16 cellular contexts compared by ENCODE assay signal in genomic region chr9:87382902-87383301, GRCh38.
A peak's percentile ranks its signal among the peaks of the same experiment; 100 is the strongest.
DNase-seq lines count a peak whose midpoint lies in the region; TF ChIP-seq lines count a peak whose summit lies in the region.
"Had no signal": no experiment of that assay in that cellular context is flagged by ENCODE, and none has a peak within 500 bp of the region (broad histone marks: within the 10 kb centered on the region; RNA-seq: fewer than 3 reads in every experiment).

No MANE protein-coding gene starts in this region.

- no peaks in the 10 kb centered on the region for H3K79me1 ChIP-seq in H9 (ENCODE audit: insufficient read depth, low read depth, low read length, poor library complexity, severe bottlenecking)

- no peak overlapping the region for H2BK12ac ChIP-seq in H9 (ENCODE audit: insufficient read length, low read depth, low read length)

- H3K4me1 Mint-ChIP-seq in H9, result peaks cover 23 to 31% of the 10 kb centered on the region in 2 experiments
- H3K4me1 Mint-ChIP-seq: activated naive CD8-positive, alpha-beta T cell treated with anti-CD3 and anti-CD28 coated beads, Interleukin-2, amount 50 U/mL, for 24 hours had no signal

- no peak overlapping the region for H2BK20ac ChIP-seq in H9 (ENCODE audit: low read depth, low read length, poor library complexity, severe bottlenecking)

- no peak overlapping the region for H2BK120ac ChIP-seq in H9 (ENCODE audit: low read depth, low read length, poor library complexity, severe bottlenecking)

- H2BK15ac ChIP-seq in H9 (ENCODE audit: low read depth, low read length), result no peak overlapping the region

- H3K4me1 ChIP-seq in fibroblast of lung (ENCODE audit: control insufficient read depth, extremely low read depth, insufficient read depth, low read length), result no peaks in the 10 kb centered on the region
- peaks cover 4% of the 10 kb centered on the region for H3K4me1 ChIP-seq in smooth muscle cell (ENCODE audit: low read depth)
- peaks cover 3% of the 10 kb centered on the region; the same call in 1 of the 2 replicates for H3K4me1 ChIP-seq in H9 (ENCODE audit: insufficient read depth, low read length)

- no peaks in the 10 kb centered on the region for H3K79me2 ChIP-seq in fibroblast of lung (ENCODE audit: control insufficient read depth, insufficient read depth, low read length)
- H3K79me2 ChIP-seq in smooth muscle cell (ENCODE audit: low read depth), result no peaks in the 10 kb centered on the region
- no peaks in the 10 kb centered on the region for H3K79me2 ChIP-seq in H9 (ENCODE audit: insufficient read depth, low read length)

- H4K20me1 ChIP-seq in fibroblast of lung (ENCODE audit: control insufficient read depth, extremely low read depth, insufficient read depth, low read length) (no peaks in the 10 kb centered on the region), smooth muscle cell (ENCODE audit: low read depth) (no peaks in the 10 kb centered on the region), H9 (ENCODE audit: control insufficient read depth, insufficient read depth, insufficient read length) (no peaks in the 10 kb centered on the region)

- CTCF ChIA-PET in RWPE1 (lab: Yijun Ruan, JAX), result no interaction called here

- peak; percentile 32 for DNase-seq in NOMO-1 treated with DMSO at 0.1 percent for 48 hours (lab: John Stamatoyannopoulos, UW; ENCODE audit: unreplicated experiment)
- DNase-seq in NOMO-1 treated with dmso at 0.1 percent for 144 hours (lab: John Stamatoyannopoulos, UW; ENCODE audit: unreplicated experiment), result no peak
- DNase-seq in RWPE1 (ENCODE audit: low spot score), result peak; percentile 31
- peak; percentile 71 to 90 for DNase-seq in fibroblast of lung (ENCODE audit: low read depth in 2 of 2)
- DNase-seq in smooth muscle cell (lab: John Stamatoyannopoulos, UW; ENCODE audit: unreplicated experiment), result no peak
- no peak for DNase-seq in stimulated activated naive CD4-positive, alpha-beta T cell (lab: John Stamatoyannopoulos, UW)
- no peak for DNase-seq in H9
- no peak for DNase-seq in COLO829 (ENCODE audit: low spot score)
- DNase-seq: 8988T; activated naive CD8-positive, alpha-beta T cell treated with anti-CD3 and anti-CD28 coated beads, Interleukin-2, amount 50 U/mL, for 24 hours; GOT3; heart left ventricle; NCI-H1092 treated with DMSO at 0.1 percent for 48 hours; NCI-H69; SK-N-SH; upper lobe of left lung had no signal

- H3K27me3 ChIP-seq in fibroblast of lung (ENCODE audit: control insufficient read depth, insufficient read depth, low read length), result no peaks in the 10 kb centered on the region
- no peaks in the 10 kb centered on the region for H3K27me3 ChIP-seq in smooth muscle cell (ENCODE audit: low read depth)
- H3K27me3 ChIP-seq in H9 (ENCODE audit: insufficient read depth, low read length), result no peaks in the 10 kb centered on the region
- H3K27me3 ChIP-seq: upper lobe of left lung had no signal

- POLR2A ChIA-PET in RWPE1 (lab: Yijun Ruan, JAX; ENCODE audit: low non-redundant PET), result no interaction called here

- no peaks in the 10 kb centered on the region for H3K9me3 ChIP-seq in fibroblast of lung (ENCODE audit: control insufficient read depth, insufficient read depth, low read depth, low read length)
- H3K9me3 ChIP-seq in smooth muscle cell (replicated peaks; ENCODE audit: low read depth), result no peaks in the 10 kb centered on the region
- H3K9me3 ChIP-seq in H9 (ENCODE audit: control insufficient read depth, low read depth, low read length), result no peaks in the 10 kb centered on the region
- H3K9me3 ChIP-seq: heart left ventricle, SK-N-SH, upper lobe of left lung had no signal

- peak overlapping the region; percentile 97 for H3K27ac ChIP-seq in RWPE1
- H3K27ac ChIP-seq in fibroblast of lung (ENCODE audit: insufficient read depth, low read length), result no peak overlapping the region
- no peak overlapping the region for H3K27ac ChIP-seq in smooth muscle cell (ENCODE audit: low read depth)
- no peak overlapping the region for H3K27ac ChIP-seq in H9 (ENCODE audit: insufficient read length, low read depth, low read length)
- H3K27ac ChIP-seq: upper lobe of left lung had no signal

- H4K5ac ChIP-seq in H9 (ENCODE audit: insufficient read length, low read depth, low read length), result no peak overlapping the region

- no peak overlapping the region for H3K18ac ChIP-seq in H9 (ENCODE audit: insufficient read length, low read depth, low read length)

- no peak overlapping the region for H3K4me3 Mint-ChIP-seq in H9
- H3K4me3 Mint-ChIP-seq: activated naive CD8-positive, alpha-beta T cell treated with anti-CD3 and anti-CD28 coated beads, Interleukin-2, amount 50 U/mL, for 24 hours had no signal

- no peak overlapping the region for H3K9ac ChIP-seq in fibroblast of lung (ENCODE audit: insufficient read depth, low read length)
- H3K9ac ChIP-seq in smooth muscle cell (ENCODE audit: low read depth), result no peak overlapping the region
- no peak overlapping the region for H3K9ac ChIP-seq in H9 (ENCODE audit: extremely low read depth, insufficient read length, low read length)
- H3K9ac ChIP-seq: SK-N-SH had no signal

- no peak overlapping the region for H3K4ac ChIP-seq in H9 (ENCODE audit: low read depth, low read length)

- H4K8ac ChIP-seq in H9 (replicated peaks; ENCODE audit: insufficient read length, low read depth, low read length), result no peak overlapping the region

- no peak overlapping the region for H4K91ac ChIP-seq in H9 (ENCODE audit: insufficient read length, low read depth, low read length)

- no peak overlapping the region for H3K14ac ChIP-seq in H9 (ENCODE audit: insufficient read depth, low read length)

- TF ChIP-seq CTCF in RWPE1 (conservative IDR thresholded peaks at IDR 0.05; ENCODE audit: low read depth), result no peak
- no peak for TF ChIP-seq CTCF in fibroblast of lung (conservative IDR thresholded peaks at IDR 0.05 in 1 of 2, IDR thresholded peaks at IDR 0.05 in 1 of 2; ENCODE audit: low read depth in 1 of 2, low read length in 2 of 2)
- TF ChIP-seq CTCF in smooth muscle cell (IDR thresholded peaks at IDR 0.05; ENCODE audit: borderline replicate concordance, insufficient read depth, poor library complexity, severe bottlenecking), result no peak
- no peak for TF ChIP-seq CTCF in H9 (conservative IDR thresholded peaks at IDR 0.05)

- 60% methylated on average over 9 of the region's 9 CpGs for WGBS in smooth muscle cell (ENCODE audit: low lambda C conversion rate)
- WGBS in H9 (ENCODE audit: extremely low coverage, insufficient read length, low lambda C conversion rate), result no CpG with 5 or more reads among the region's 9 CpGs

- no peak overlapping the region for H2AFZ ChIP-seq in fibroblast of lung (ENCODE audit: low read length)
- no peak overlapping the region for H2AFZ ChIP-seq in smooth muscle cell (ENCODE audit: low read depth)
- no peak overlapping the region for H2AFZ ChIP-seq in H9 (ENCODE audit: low read length)

- H3K36me3 Mint-ChIP-seq in H9 (ENCODE audit: insufficient read depth in 1 of 3, low read depth in 3 of 3), result no peaks in the 10 kb centered on the region; a peak in 1 of 7 replicates

- H2BK5ac ChIP-seq in H9 (ENCODE audit: insufficient read length, low read length), result no peak overlapping the region

- no peaks in the 10 kb centered on the region for H3K9me3 Mint-ChIP-seq in H9
- H3K9me3 Mint-ChIP-seq: activated naive CD8-positive, alpha-beta T cell treated with anti-CD3 and anti-CD28 coated beads, Interleukin-2, amount 50 U/mL, for 24 hours had no signal

- no peak overlapping the region for H3T11ph ChIP-seq in H9 (ENCODE audit: low read length)

- H3F3A ChIP-seq in smooth muscle cell (ENCODE audit: low read depth), result peaks cover 9% of the 10 kb centered on the region

- no peak overlapping the region for H3K23ac ChIP-seq in H9 (ENCODE audit: insufficient read length, low read depth, low read length)

- H3K4me2 ChIP-seq in fibroblast of lung (ENCODE audit: extremely low read depth, insufficient read depth, low read length), result no peak overlapping the region
- peak overlapping the region; percentile 46 for H3K4me2 ChIP-seq in smooth muscle cell
- H3K4me2 ChIP-seq in H9 (ENCODE audit: insufficient read depth, insufficient read length, low read length), result no peak overlapping the region
- H3K4me2 ChIP-seq: SK-N-SH had no signal

- no peaks in the 10 kb centered on the region for H3K27me3 Mint-ChIP-seq in H9 (ENCODE audit: low read depth)
- H3K27me3 Mint-ChIP-seq: activated naive CD8-positive, alpha-beta T cell treated with anti-CD3 and anti-CD28 coated beads, Interleukin-2, amount 50 U/mL, for 24 hours had no signal

- H3K23me2 ChIP-seq in H9 (ENCODE audit: insufficient read length, low read depth, low read length, poor library complexity, severe bottlenecking), result no peaks in the 10 kb centered on the region

- H3K4me3 ChIP-seq in fibroblast of lung (replicated peaks in 1 of 4; ENCODE audit: control extremely low read depth in 1 of 4, insufficient read depth in 1 of 4, low read depth in 3 of 4, low read length in 4 of 4) (no peak overlapping the region), smooth muscle cell (no peak overlapping the region)
- H3K4me3 ChIP-seq: heart left ventricle, upper lobe of left lung had no signal

- H2AK5ac ChIP-seq in H9 (ENCODE audit: insufficient read length, low read length), result no peak overlapping the region

- no peak overlapping the region for H3K27ac Mint-ChIP-seq in H9
- H3K27ac Mint-ChIP-seq: activated naive CD8-positive, alpha-beta T cell treated with anti-CD3 and anti-CD28 coated beads, Interleukin-2, amount 50 U/mL, for 24 hours had no signal

- no peaks in the 10 kb centered on the region for H3K36me3 ChIP-seq in fibroblast of lung (ENCODE audit: control insufficient read depth, insufficient read depth, low read length)
- no peaks in the 10 kb centered on the region for H3K36me3 ChIP-seq in smooth muscle cell (ENCODE audit: low read depth)
- H3K36me3 ChIP-seq: heart left ventricle, upper lobe of left lung had no signal

- H3K56ac ChIP-seq in H9 (ENCODE audit: insufficient read length, low read depth, low read length), result no peak overlapping the region

Comparison
In these comparisons a context has a peak if more than half of its experiments do, and no peak if none do; other contexts are left out.
1. DNase-seq: peak in NOMO-1 treated with DMSO at 0.1 percent for 48 hours (single experiment), RWPE1 (single experiment) and fibroblast of lung (2 of 2); none in NOMO-1 treated with dmso at 0.1 percent for 144 hours (single experiment), smooth muscle cell (single experiment), stimulated activated naive CD4-positive, alpha-beta T cell (0 of 6), H9 (single experiment) and COLO829 (single experiment).